In the genomic region with DNA sequence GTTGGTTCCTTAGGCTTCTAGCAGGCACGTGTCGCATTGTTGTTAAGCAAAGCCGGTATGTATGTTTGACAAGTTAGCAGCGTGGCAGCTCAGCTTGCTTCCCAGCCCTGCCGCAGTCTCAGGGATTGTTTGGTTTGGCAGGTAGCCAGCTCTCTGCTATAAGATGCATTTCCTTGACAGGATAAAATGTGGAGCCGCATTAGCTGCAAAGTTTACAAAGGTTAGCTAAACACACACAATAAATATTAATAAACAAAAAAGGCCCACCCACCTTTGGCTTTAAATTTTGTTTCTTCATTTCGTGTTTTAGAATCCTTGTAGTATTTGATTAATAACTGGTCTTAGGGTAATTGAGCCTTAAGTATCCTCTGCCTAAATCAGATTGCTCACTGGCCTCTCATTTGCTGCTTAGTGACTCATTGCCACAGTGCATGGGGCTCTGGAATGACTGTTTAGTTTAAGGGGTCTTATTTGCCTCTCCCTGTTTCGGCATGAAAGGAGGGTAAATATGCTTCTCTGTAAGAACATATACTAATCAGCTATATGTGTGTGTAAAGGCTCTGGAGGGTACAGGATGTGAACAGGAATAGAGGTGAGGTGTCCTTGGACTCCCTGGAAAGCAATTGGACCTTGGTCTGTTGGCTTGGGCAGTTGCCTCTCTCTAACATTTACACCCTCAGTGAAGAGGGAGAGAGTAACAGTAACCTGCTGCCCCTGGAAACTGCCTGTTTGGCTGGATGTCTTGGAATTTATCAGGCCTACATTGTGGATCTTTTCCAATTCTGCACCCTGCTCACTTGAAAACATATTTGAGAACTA, we compare ENCODE assay signal across 1 cellular context.
A peak's percentile ranks its signal among the peaks of the same experiment; 100 is the strongest.
TF ChIP-seq lines count a peak whose summit lies in the region.

No MANE protein-coding gene starts in this region.

TF ChIP-seq in HEK293, 187 proteins besides CTCF, POLR2A, EP300 and RAD21 (continued from another document and continues in another):
- TF ChIP-seq, protein P1, sequence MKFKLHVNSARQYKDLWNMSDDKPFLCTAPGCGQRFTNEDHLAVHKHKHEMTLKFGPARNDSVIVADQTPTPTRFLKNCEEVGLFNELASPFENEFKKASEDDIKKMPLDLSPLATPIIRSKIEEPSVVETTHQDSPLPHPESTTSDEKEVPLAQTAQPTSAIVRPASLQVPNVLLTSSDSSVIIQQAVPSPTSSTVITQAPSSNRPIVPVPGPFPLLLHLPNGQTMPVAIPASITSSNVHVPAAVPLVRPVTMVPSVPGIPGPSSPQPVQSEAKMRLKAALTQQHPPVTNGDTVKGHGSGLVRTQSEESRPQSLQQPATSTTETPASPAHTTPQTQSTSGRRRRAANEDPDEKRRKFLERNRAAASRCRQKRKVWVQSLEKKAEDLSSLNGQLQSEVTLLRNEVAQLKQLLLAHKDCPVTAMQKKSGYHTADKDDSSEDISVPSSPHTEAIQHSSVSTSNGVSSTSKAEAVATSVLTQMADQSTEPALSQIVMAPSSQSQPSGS (tag by site-specific recombination; IDR thresholded peaks at IDR 0.05; ENCODE audit: low read depth) = no peak
- TF ChIP-seq IKZF3 (tag by site-specific recombination; IDR thresholded peaks at IDR 0.05) = peak; percentile 89
- TF ChIP-seq ZNF174 (tag by site-specific recombination; IDR thresholded peaks at IDR 0.05) = no peak
- no peak; the same call in 1 of the 2 replicates for TF ChIP-seq ZNF10 (tag by site-specific recombination; IDR thresholded peaks at IDR 0.05)
- no peak for TF ChIP-seq ZBTB1 (tag by site-specific recombination; IDR thresholded peaks at IDR 0.05)
- TF ChIP-seq, protein P2, sequence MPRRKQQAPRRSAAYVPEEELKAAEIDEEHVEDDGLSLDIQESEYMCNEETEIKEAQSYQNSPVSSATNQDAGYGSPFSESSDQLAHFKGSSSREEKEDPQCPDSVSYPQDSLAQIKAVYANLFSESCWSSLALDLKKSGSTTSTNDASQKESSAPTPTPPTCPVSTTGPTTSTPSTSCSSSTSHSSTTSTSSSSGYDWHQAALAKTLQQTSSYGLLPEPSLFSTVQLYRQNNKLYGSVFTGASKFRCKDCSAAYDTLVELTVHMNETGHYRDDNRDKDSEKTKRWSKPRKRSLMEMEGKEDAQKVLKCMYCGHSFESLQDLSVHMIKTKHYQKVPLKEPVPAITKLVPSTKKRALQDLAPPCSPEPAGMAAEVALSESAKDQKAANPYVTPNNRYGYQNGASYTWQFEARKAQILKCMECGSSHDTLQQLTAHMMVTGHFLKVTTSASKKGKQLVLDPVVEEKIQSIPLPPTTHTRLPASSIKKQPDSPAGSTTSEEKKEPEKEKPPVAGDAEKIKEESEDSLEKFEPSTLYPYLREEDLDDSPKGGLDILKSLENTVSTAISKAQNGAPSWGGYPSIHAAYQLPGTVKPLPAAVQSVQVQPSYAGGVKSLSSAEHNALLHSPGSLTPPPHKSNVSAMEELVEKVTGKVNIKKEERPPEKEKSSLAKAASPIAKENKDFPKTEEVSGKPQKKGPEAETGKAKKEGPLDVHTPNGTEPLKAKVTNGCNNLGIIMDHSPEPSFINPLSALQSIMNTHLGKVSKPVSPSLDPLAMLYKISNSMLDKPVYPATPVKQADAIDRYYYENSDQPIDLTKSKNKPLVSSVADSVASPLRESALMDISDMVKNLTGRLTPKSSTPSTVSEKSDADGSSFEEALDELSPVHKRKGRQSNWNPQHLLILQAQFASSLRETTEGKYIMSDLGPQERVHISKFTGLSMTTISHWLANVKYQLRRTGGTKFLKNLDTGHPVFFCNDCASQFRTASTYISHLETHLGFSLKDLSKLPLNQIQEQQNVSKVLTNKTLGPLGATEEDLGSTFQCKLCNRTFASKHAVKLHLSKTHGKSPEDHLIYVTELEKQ (tag by site-specific recombination; IDR thresholded peaks at IDR 0.05; ENCODE audit: borderline replicate concordance) = no peak; the same call in 1 of the 2 replicates
- no peak for TF ChIP-seq ZNF768 (tag by site-specific recombination; IDR thresholded peaks at IDR 0.05)
- no peak for TF ChIP-seq ZNF585B (tag by site-specific recombination; IDR thresholded peaks at IDR 0.05)
- peak; percentile 63 for TF ChIP-seq ZNF394 (tag by site-specific recombination; IDR thresholded peaks at IDR 0.05; ENCODE audit: borderline replicate concordance)
- TF ChIP-seq, protein P3, sequence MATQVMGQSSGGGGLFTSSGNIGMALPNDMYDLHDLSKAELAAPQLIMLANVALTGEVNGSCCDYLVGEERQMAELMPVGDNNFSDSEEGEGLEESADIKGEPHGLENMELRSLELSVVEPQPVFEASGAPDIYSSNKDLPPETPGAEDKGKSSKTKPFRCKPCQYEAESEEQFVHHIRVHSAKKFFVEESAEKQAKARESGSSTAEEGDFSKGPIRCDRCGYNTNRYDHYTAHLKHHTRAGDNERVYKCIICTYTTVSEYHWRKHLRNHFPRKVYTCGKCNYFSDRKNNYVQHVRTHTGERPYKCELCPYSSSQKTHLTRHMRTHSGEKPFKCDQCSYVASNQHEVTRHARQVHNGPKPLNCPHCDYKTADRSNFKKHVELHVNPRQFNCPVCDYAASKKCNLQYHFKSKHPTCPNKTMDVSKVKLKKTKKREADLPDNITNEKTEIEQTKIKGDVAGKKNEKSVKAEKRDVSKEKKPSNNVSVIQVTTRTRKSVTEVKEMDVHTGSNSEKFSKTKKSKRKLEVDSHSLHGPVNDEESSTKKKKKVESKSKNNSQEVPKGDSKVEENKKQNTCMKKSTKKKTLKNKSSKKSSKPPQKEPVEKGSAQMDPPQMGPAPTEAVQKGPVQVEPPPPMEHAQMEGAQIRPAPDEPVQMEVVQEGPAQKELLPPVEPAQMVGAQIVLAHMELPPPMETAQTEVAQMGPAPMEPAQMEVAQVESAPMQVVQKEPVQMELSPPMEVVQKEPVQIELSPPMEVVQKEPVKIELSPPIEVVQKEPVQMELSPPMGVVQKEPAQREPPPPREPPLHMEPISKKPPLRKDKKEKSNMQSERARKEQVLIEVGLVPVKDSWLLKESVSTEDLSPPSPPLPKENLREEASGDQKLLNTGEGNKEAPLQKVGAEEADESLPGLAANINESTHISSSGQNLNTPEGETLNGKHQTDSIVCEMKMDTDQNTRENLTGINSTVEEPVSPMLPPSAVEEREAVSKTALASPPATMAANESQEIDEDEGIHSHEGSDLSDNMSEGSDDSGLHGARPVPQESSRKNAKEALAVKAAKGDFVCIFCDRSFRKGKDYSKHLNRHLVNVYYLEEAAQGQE (tag by site-specific recombination; IDR thresholded peaks at IDR 0.05) = no peak
- TF ChIP-seq ZNF792 (tag by site-specific recombination; IDR thresholded peaks at IDR 0.05) = no peak
- TF ChIP-seq, protein P4, sequence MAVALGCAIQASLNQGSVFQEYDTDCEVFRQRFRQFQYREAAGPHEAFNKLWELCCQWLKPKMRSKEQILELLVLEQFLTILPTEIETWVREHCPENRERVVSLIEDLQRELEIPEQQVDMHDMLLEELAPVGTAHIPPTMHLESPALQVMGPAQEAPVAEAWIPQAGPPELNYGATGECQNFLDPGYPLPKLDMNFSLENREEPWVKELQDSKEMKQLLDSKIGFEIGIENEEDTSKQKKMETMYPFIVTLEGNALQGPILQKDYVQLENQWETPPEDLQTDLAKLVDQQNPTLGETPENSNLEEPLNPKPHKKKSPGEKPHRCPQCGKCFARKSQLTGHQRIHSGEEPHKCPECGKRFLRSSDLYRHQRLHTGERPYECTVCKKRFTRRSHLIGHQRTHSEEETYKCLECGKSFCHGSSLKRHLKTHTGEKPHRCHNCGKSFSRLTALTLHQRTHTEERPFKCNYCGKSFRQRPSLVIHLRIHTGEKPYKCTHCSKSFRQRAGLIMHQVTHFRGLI (tag by site-specific recombination; IDR thresholded peaks at IDR 0.05) = peak; percentile 60; the same call in 1 of the 2 replicates
- TF ChIP-seq RBAK (tag by site-specific recombination; IDR thresholded peaks at IDR 0.05) = no peak
- TF ChIP-seq SCRT2 (tag by site-specific recombination; IDR thresholded peaks at IDR 0.05) = peak; percentile 18; the same call in 1 of the 2 replicates
- peak; percentile 90 for TF ChIP-seq ZEB2 (tag by site-specific recombination; IDR thresholded peaks at IDR 0.05)
- no peak for TF ChIP-seq ZNF157 (tag by site-specific recombination; IDR thresholded peaks at IDR 0.05)
- TF ChIP-seq ZBTB17 (tag by site-specific recombination; IDR thresholded peaks at IDR 0.05) = peak; percentile 84
- no peak for TF ChIP-seq ZNF596 (tag by site-specific recombination; IDR thresholded peaks at IDR 0.05)
- TF ChIP-seq ZNF391 (tag by site-specific recombination; IDR thresholded peaks at IDR 0.05; ENCODE audit: borderline replicate concordance, low read depth) = peak; percentile 65
- TF ChIP-seq ZNF626 (tag by site-specific recombination; IDR thresholded peaks at IDR 0.05) = 0 out of 2 replicates have a peak, but pooled peaks have one; percentile 74
- TF ChIP-seq, protein P5, sequence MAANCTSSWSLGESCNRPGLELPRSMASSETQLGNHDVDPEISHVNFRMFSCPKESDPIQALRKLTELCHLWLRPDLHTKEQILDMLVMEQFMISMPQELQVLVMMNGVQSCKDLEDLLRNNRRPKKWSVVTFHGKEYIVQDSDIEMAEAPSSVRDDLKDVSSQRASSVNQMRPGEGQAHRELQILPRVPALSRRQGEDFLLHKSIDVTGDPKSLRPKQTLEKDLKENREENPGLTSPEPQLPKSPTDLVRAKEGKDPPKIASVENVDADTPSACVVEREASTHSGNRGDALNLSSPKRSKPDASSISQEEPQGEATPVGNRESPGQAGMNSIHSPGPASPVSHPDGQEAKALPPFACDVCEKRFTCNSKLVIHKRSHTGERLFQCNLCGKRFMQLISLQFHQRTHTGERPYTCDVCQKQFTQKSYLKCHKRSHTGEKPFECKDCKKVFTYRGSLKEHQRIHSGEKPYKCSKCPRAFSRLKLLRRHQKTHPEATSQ (tag by site-specific recombination; IDR thresholded peaks at IDR 0.05) = no peak
- TF ChIP-seq, protein P6, sequence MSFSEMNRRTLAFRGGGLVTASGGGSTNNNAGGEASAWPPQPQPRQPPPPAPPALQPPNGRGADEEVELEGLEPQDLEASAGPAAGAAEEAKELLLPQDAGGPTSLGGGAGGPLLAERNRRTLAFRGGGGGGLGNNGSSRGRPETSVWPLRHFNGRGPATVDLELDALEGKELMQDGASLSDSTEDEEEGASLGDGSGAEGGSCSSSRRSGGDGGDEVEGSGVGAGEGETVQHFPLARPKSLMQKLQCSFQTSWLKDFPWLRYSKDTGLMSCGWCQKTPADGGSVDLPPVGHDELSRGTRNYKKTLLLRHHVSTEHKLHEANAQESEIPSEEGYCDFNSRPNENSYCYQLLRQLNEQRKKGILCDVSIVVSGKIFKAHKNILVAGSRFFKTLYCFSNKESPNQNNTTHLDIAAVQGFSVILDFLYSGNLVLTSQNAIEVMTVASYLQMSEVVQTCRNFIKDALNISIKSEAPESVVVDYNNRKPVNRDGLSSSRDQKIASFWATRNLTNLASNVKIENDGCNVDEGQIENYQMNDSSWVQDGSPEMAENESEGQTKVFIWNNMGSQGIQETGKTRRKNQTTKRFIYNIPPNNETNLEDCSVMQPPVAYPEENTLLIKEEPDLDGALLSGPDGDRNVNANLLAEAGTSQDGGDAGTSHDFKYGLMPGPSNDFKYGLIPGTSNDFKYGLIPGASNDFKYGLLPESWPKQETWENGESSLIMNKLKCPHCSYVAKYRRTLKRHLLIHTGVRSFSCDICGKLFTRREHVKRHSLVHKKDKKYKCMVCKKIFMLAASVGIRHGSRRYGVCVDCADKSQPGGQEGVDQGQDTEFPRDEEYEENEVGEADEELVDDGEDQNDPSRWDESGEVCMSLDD (tag by site-specific recombination; IDR thresholded peaks at IDR 0.05) = no peak
- TF ChIP-seq, protein P7, sequence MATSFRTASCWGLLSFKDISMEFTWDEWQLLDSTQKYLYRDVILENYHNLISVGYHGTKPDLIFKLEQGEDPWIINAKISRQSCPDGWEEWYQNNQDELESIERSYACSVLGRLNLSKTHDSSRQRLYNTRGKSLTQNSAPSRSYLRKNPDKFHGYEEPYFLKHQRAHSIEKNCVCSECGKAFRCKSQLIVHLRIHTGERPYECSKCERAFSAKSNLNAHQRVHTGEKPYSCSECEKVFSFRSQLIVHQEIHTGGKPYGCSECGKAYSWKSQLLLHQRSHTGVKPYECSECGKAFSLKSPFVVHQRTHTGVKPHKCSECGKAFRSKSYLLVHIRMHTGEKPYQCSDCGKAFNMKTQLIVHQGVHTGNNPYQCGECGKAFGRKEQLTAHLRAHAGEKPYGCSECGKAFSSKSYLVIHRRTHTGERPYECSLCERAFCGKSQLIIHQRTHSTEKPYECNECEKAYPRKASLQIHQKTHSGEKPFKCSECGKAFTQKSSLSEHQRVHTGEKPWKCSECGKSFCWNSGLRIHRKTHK (tag by site-specific recombination; IDR thresholded peaks at IDR 0.05) = no peak
- no peak for TF ChIP-seq ZNF544 (tag by site-specific recombination; IDR thresholded peaks at IDR 0.05)
- TF ChIP-seq ZNF112 (tag by site-specific recombination; IDR thresholded peaks at IDR 0.05) = no peak
- no peak for TF ChIP-seq ZNF132 (tag by site-specific recombination; IDR thresholded peaks at IDR 0.05; ENCODE audit: borderline replicate concordance)
- no peak for TF ChIP-seq ZNF747 (tag by site-specific recombination; IDR thresholded peaks at IDR 0.05)
- no peak for TF ChIP-seq ZNF776 (tag by site-specific recombination; IDR thresholded peaks at IDR 0.05; ENCODE audit: borderline replicate concordance)
- TF ChIP-seq REPIN1 (tag by site-specific recombination; IDR thresholded peaks at IDR 0.05; ENCODE audit: low read depth) = no peak
- TF ChIP-seq, protein P8, sequence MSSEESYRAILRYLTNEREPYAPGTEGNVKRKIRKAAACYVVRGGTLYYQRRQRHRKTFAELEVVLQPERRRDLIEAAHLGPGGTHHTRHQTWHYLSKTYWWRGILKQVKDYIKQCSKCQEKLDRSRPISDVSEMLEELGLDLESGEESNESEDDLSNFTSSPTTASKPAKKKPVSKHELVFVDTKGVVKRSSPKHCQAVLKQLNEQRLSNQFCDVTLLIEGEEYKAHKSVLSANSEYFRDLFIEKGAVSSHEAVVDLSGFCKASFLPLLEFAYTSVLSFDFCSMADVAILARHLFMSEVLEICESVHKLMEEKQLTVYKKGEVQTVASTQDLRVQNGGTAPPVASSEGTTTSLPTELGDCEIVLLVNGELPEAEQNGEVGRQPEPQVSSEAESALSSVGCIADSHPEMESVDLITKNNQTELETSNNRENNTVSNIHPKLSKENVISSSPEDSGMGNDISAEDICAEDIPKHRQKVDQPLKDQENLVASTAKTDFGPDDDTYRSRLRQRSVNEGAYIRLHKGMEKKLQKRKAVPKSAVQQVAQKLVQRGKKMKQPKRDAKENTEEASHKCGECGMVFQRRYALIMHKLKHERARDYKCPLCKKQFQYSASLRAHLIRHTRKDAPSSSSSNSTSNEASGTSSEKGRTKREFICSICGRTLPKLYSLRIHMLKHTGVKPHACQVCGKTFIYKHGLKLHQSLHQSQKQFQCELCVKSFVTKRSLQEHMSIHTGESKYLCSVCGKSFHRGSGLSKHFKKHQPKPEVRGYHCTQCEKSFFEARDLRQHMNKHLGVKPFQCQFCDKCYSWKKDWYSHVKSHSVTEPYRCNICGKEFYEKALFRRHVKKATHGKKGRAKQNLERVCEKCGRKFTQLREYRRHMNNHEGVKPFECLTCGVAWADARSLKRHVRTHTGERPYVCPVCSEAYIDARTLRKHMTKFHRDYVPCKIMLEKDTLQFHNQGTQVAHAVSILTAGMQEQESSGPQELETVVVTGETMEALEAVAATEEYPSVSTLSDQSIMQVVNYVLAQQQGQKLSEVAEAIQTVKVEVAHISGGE (tag by site-specific recombination; conservative IDR thresholded peaks at IDR 0.05; ENCODE audit: low read depth) = no peak
- TF ChIP-seq ZXDB (tag by site-specific recombination; IDR thresholded peaks at IDR 0.05) = peak; percentile 76; the same call in 1 of the 2 replicates
- peak; percentile 78 for TF ChIP-seq ZNF629 (tag by site-specific recombination; IDR thresholded peaks at IDR 0.05)
- no peak for TF ChIP-seq ZNF19 (tag by site-specific recombination; IDR thresholded peaks at IDR 0.05; ENCODE audit: low read depth)
- no peak for TF ChIP-seq ZNF354C (tag by site-specific recombination; IDR thresholded peaks at IDR 0.05; ENCODE audit: borderline replicate concordance, low read depth)
- no peak for TF ChIP-seq GLI2 (tag by site-specific recombination; IDR thresholded peaks at IDR 0.05; ENCODE audit: borderline replicate concordance, low read depth)
- TF ChIP-seq ZSCAN23 (tag by site-specific recombination; IDR thresholded peaks at IDR 0.05) = 0 out of 2 replicates have a peak, but pooled peaks have one; percentile 37
